ENCODE assay signal across 14 cellular contexts in genomic region chr3:115698851-115699535, GRCh38.
A peak's percentile ranks its signal among the peaks of the same experiment; 100 is the strongest.
DNase-seq lines count a peak whose midpoint lies in the region; ATAC-seq, FAIRE-seq and TF ChIP-seq lines count a peak whose summit lies in the region.
"Had no signal": no experiment of that assay in that cellular context is flagged by ENCODE, and none has a peak within 500 bp of the region (broad histone marks: within the 10 kb centered on the region; RNA-seq: fewer than 3 reads in every experiment).

No MANE protein-coding gene starts in this region.

- intact Hi-C loops in GM12878 (cut with micrococcal nuclease; ENCODE audit: unreplicated experiment) (no loop called here), thyroid gland (cut with DNase I) (no loop called here)
- intact Hi-C loops in naive thymus-derived CD4-positive, alpha-beta T cell (cut with micrococcal nuclease): loop anchor here (10.0 kb wide), 4 partner anchors 124 to 1964 kb away; partner anchors contain the start of gene GRAMD1C (in 1 of the 2)

- no peaks in the 10 kb centered on the region for H3K4me1 Mint-ChIP-seq in naive thymus-derived CD4-positive, alpha-beta T cell

- no peak overlapping the region for H3K4me2 ChIP-seq in GM12878 (ENCODE audit: control insufficient read depth, insufficient read depth)

- H3K36me3 Mint-ChIP-seq in naive thymus-derived CD4-positive, alpha-beta T cell: no peaks in the 10 kb centered on the region
- H3K36me3 Mint-ChIP-seq: stimulated activated naive B cell treated with anti-CD40 and anti-IgM and Interleukin-4, amounts not matched to agents 10 μg/mL and 1 μg/mL and 100 μg/mL, for 72 hours had no signal

- no peak overlapping the region for H2AFZ ChIP-seq in GM12878 (ENCODE audit: control insufficient read depth, low read depth, low read length)

- BruUV-seq in GM12878 (replicated peaks; lab: Mats Ljungman, UMichigan): no TSS peak

- POLR2A ChIA-PET in GM12878 (lab: Charles Lee): no interaction called here
- POLR2A ChIA-PET in naive thymus-derived CD4-positive, alpha-beta T cell (lab: Charles Lee): no interaction called here

- no peak for FAIRE-seq in GM12878 (lab: Jason Lieb, UNC)

- no peak for ATAC-seq in GM12878
- peak; percentile 12 for ATAC-seq in naive thymus-derived CD4-positive, alpha-beta T cell
- no peak for ATAC-seq in GM19463 (IDR thresholded peaks at IDR 0.05; ENCODE audit: unreplicated experiment)
- no peak for ATAC-seq in GM19324 (IDR thresholded peaks at IDR 0.05; ENCODE audit: low FRiP score, unreplicated experiment)
- ATAC-seq: Panc1; stimulated activated naive B cell treated with anti-CD40 and anti-IgM and Interleukin-4, amounts not matched to agents 10 μg/mL and 1 μg/mL and 100 μg/mL, for 72 hours had no signal

- no peak for TF ChIP-seq EP300 in GM12878 (IDR thresholded peaks at IDR 0.05; ENCODE audit: borderline replicate concordance in 1 of 2, control insufficient read depth in 1 of 2, low read depth in 2 of 2, low read length in 2 of 2)

- TF ChIP-seq RAD21 in GM12878 (IDR thresholded peaks at IDR 0.05; ENCODE audit: insufficient read depth, low read depth, low read length): no peak

- H3K79me2 ChIP-seq in GM12878 (ENCODE audit: control insufficient read depth, insufficient read depth, low read length): no peaks in the 10 kb centered on the region

- DNase-seq in DMS 273 (lab: John Stamatoyannopoulos, UW; ENCODE audit: unreplicated experiment) (peak; percentile 71), NCI-H146 (lab: John Stamatoyannopoulos, UW) (peak; percentile 78), GM12878 (ENCODE audit: low read depth, low spot score) (no peak), thyroid gland (no peak)
- peak in 3 of 9 donors; percentile 3 to 11 (median 9) for DNase-seq in naive thymus-derived CD4-positive, alpha-beta T cell
- DNase-seq in activated CD4-positive, alpha-beta T cell treated with anti-CD3 and anti-CD28 coated beads, Interleukin-2, amount 50 U/mL, for 48 hours: no peak
- DNase-seq: heart right ventricle; MG63; stimulated activated CD4-positive, alpha-beta T cell treated with anti-CD3 and anti-CD28 coated beads, Interleukin-15, amount 100 ng/mL, for 24 hours; stimulated activated naive B cell treated with anti-CD40 and anti-IgM and Interleukin-4, amounts not matched to agents 10 μg/mL and 1 μg/mL and 100 μg/mL, for 72 hours had no signal

- SMC1A ChIA-PET in GM12878 (lab: Charles Lee; ENCODE audit: uncharacterized antibody, unreplicated experiment): interaction anchor here (1.1 kb wide), 1 partner anchor 10 kb away, joined by 3 read pairs; no protein-coding TSS in a partner anchor

- RAD21 ChIA-PET in GM12878 (lab: Charles Lee; ENCODE audit: unreplicated experiment): no interaction called here

- H3K4me1 ChIP-seq in GM12878 (ENCODE audit: control insufficient read depth, insufficient read depth, low read length) (no peaks in the 10 kb centered on the region), thyroid gland (no peaks in the 10 kb centered on the region)
- H3K4me1 ChIP-seq in naive thymus-derived CD4-positive, alpha-beta T cell (ENCODE audit: control insufficient read depth in 2 of 2, insufficient read depth in 2 of 2, low read length in 2 of 2): no peaks in the 10 kb centered on the region
- H3K4me1 ChIP-seq: heart right ventricle had no signal

- H3K9ac ChIP-seq in GM12878 (ENCODE audit: control insufficient read depth, insufficient read depth, low read length): no peak overlapping the region

- H3K27ac Mint-ChIP-seq in naive thymus-derived CD4-positive, alpha-beta T cell: no peak overlapping the region
- H3K27ac Mint-ChIP-seq: stimulated activated naive B cell treated with anti-CD40 and anti-IgM and Interleukin-4, amounts not matched to agents 10 μg/mL and 1 μg/mL and 100 μg/mL, for 72 hours had no signal

- H4K20me1 ChIP-seq in GM12878 (ENCODE audit: control insufficient read depth, insufficient read depth): no peaks in the 10 kb centered on the region

- H3K36me3 ChIP-seq in GM12878 (ENCODE audit: control insufficient read depth in 2 of 2, insufficient read depth in 2 of 2, low read length in 1 of 2): no peaks in the 10 kb centered on the region
- no peaks in the 10 kb centered on the region for H3K36me3 ChIP-seq in naive thymus-derived CD4-positive, alpha-beta T cell (ENCODE audit: control insufficient read depth in 2 of 3, insufficient read depth in 3 of 3, low read length in 3 of 3)
- H3K36me3 ChIP-seq in thyroid gland: no peaks in the 10 kb centered on the region
- H3K36me3 ChIP-seq: heart right ventricle, MG63 had no signal

- no peak for TF ChIP-seq POLR2A in GM12878 (IDR thresholded peaks at IDR 0.05; ENCODE audit: low read depth, low read length)
- TF ChIP-seq POLR2A in thyroid gland (IDR thresholded peaks at IDR 0.05): no peak

- H3K4me3 Mint-ChIP-seq in naive thymus-derived CD4-positive, alpha-beta T cell: no peak overlapping the region
- H3K4me3 Mint-ChIP-seq: stimulated activated naive B cell treated with anti-CD40 and anti-IgM and Interleukin-4, amounts not matched to agents 10 μg/mL and 1 μg/mL and 100 μg/mL, for 72 hours had no signal

- H3K9me3 Mint-ChIP-seq in naive thymus-derived CD4-positive, alpha-beta T cell: no peaks in the 10 kb centered on the region
- H3K9me3 Mint-ChIP-seq: stimulated activated naive B cell treated with anti-CD40 and anti-IgM and Interleukin-4, amounts not matched to agents 10 μg/mL and 1 μg/mL and 100 μg/mL, for 72 hours had no signal

- H3K4me3 ChIP-seq in GM12878 (no peak overlapping the region), thyroid gland (replicated peaks in 1 of 3) (no peak overlapping the region)
- H3K4me3 ChIP-seq in naive thymus-derived CD4-positive, alpha-beta T cell (ENCODE audit: low read length): no peak overlapping the region
- H3K4me3 ChIP-seq: dorsolateral prefrontal cortex, heart right ventricle, MG63 had no signal

- CTCF ChIA-PET in GM12878 (lab: Yijun Ruan, JAX): no interaction called here
- CTCF ChIA-PET in naive thymus-derived CD4-positive, alpha-beta T cell (lab: Charles Lee): no interaction called here

- in situ Hi-C loops in GM12878 (cut with MboI): loop anchor here (10.0 kb wide), 2 partner anchors 604 to 874 kb away; no protein-coding TSS in a partner anchor

- TF ChIP-seq CTCF in GM12878 (IDR thresholded peaks at IDR 0.05 in 2 of 3, conservative IDR thresholded peaks at IDR 0.05 in 1 of 3; ENCODE audit: control insufficient read depth in 2 of 3, extremely low read depth in 1 of 3, insufficient read depth in 1 of 3, low read depth in 3 of 3, low read length in 3 of 3) (no peak), thyroid gland (IDR thresholded peaks at IDR 0.05) (no peak)

- H3K27me3 ChIP-seq in GM12878 (replicated peaks in 1 of 2; ENCODE audit: control insufficient read depth in 2 of 2, insufficient read depth in 2 of 2, low read length in 1 of 2) (no peaks in the 10 kb centered on the region), thyroid gland (no peaks in the 10 kb centered on the region)
- no peaks in the 10 kb centered on the region for H3K27me3 ChIP-seq in naive thymus-derived CD4-positive, alpha-beta T cell (ENCODE audit: control insufficient read depth in 2 of 2, insufficient read depth in 2 of 2, low read length in 2 of 2)
- H3K27me3 ChIP-seq: dorsolateral prefrontal cortex, heart right ventricle, MG63 had no signal

- peaks cover 0 to 9% (median 6%) of the 10 kb centered on the region in 5 donors for H3K27me3 Mint-ChIP-seq in naive thymus-derived CD4-positive, alpha-beta T cell

- no peaks in the 10 kb centered on the region for H3K9me3 ChIP-seq in GM12878 (replicated peaks; ENCODE audit: control insufficient read depth, insufficient read depth, low read length)
- no peaks in the 10 kb centered on the region for H3K9me3 ChIP-seq in naive thymus-derived CD4-positive, alpha-beta T cell (ENCODE audit: control insufficient read depth in 2 of 3, low read length in 3 of 3)
- H3K9me3 ChIP-seq in thyroid gland: no peaks in the 10 kb centered on the region
- H3K9me3 ChIP-seq: MG63 had no signal

- WGBS in GM12878 (ENCODE audit: insufficient coverage, insufficient replicate concordance, low lambda C conversion rate, missing lambda C conversion rate): 45% methylated on average over 8 of the region's 8 CpGs
- 36 to 64% methylated on average over 8 of the region's 8 CpGs for WGBS in thyroid gland, 2 donors

- H3K27ac ChIP-seq in GM12878 (ENCODE audit: control insufficient read depth, insufficient read depth) (no peak overlapping the region), thyroid gland (no peak overlapping the region)
- H3K27ac ChIP-seq in naive thymus-derived CD4-positive, alpha-beta T cell (ENCODE audit: low read depth, low read length): no peak overlapping the region

TF ChIP-seq in GM12878, 131 proteins besides CTCF, POLR2A, EP300 and RAD21:
- TF ChIP-seq RUNX3 (IDR thresholded peaks at IDR 0.05; ENCODE audit: low read length) (no peak), MAX (IDR thresholded peaks at IDR 0.05; ENCODE audit: low read depth, low read length) (no peak), BMI1 (IDR thresholded peaks at IDR 0.05; ENCODE audit: borderline replicate concordance) (0 out of 2 replicates have a peak, but pooled peaks have one; percentile 43), KDM1A (IDR thresholded peaks at IDR 0.05; ENCODE audit: borderline replicate concordance) (no peak)
- TF ChIP-seq, protein P1, sequence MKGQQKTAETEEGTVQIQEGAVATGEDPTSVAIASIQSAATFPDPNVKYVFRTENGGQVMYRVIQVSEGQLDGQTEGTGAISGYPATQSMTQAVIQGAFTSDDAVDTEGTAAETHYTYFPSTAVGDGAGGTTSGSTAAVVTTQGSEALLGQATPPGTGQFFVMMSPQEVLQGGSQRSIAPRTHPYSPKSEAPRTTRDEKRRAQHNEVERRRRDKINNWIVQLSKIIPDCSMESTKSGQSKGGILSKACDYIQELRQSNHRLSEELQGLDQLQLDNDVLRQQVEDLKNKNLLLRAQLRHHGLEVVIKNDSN (IDR thresholded peaks at IDR 0.05; ENCODE audit: borderline replicate concordance, extremely low read length, insufficient read depth, low read depth, low read length): no peak

Comparison
In these comparisons a context has a peak if more than half of its experiments do, and no peak if none do; other contexts are left out.
1. DNase-seq: peak in DMS 273 (single experiment) and NCI-H146 (single experiment); none in GM12878 (single experiment), activated CD4-positive, alpha-beta T cell treated with anti-CD3 and anti-CD28 coated beads, Interleukin-2, amount 50 U/mL, for 48 hours (0 of 2) and thyroid gland (0 of 2).
2. intact Hi-C loops: an anchor here in naive thymus-derived CD4-positive, alpha-beta T cell (10.0 kb wide); none called in GM12878 and thyroid gland.